In the genomic region with DNA sequence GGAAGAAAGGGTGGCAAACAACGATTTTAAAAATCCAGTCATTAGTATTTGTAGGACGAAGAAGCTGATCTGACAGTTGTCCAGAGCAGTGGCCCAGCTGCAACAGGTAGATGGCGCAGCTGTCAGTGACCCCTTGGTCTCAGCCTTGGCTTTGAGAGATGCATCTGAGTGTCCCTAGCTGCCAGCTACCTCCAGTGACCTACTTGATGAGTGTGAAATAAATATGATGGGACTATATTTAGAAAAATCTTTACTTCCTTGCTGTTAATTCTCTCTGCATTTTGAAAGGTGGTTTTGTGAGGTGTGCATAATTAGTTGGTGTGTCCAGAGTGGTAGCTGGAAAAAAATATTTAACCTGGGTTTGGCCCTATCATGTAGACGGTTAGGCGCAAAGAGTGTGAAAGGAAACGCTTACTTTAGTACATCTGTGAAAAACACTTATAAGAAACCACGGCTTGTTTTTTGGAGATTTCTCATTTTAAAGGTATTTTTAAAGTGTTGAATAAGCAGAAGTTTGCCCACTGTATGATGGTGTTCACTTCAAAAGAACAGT, we compare ENCODE assay signal across 8 cellular contexts. TPM values are rescaled to one million over a fixed set of nuclear protein-coding genes. Genes with fewer than 3 reads are reported as not detected.
A peak's percentile ranks its signal among the peaks of the same experiment; 100 is the strongest.
DNase-seq lines count a peak whose midpoint lies in the region; ATAC-seq and TF ChIP-seq lines count a peak whose summit lies in the region.

No MANE protein-coding gene starts in this region.

- H3K4me1 Mint-ChIP-seq in activated naive CD4-positive, alpha-beta T cell treated with anti-CD3 and anti-CD28 coated beads for 36 hours (ENCODE audit: low read depth): peaks cover 11% of the 10 kb centered on the region
- peaks cover 24% of the 10 kb centered on the region for H3K4me1 Mint-ChIP-seq in activated CD4-positive, alpha-beta memory T cell treated with anti-CD3 and anti-CD28 coated beads, Interleukin-2, amount 10 ng/mL, durations not matched to agents 7 days and 5 days

- H3K36me3 ChIP-seq in neutrophil: no peaks in the 10 kb centered on the region

- H3K9me3 ChIP-seq in neutrophil: no peaks in the 10 kb centered on the region

- POLR2A ChIA-PET in activated CD4-positive, alpha-beta memory T cell treated with anti-CD3 and anti-CD28 coated beads, Interleukin-2, amount 10 ng/mL, durations not matched to agents 7 days and 5 days (lab: Charles Lee): interaction anchor here (1.2 to 3.4 kb wide), 5 partner anchors 9 to 190 kb away, joined by 3 to 25 read pairs (median 17); a partner anchor contains a TSS

- H3K4me3 Mint-ChIP-seq in activated naive CD4-positive, alpha-beta T cell treated with anti-CD3 and anti-CD28 coated beads for 36 hours: peak overlapping the region; percentile 80
- H3K4me3 Mint-ChIP-seq in activated CD4-positive, alpha-beta memory T cell treated with anti-CD3 and anti-CD28 coated beads, Interleukin-2, amount 10 ng/mL, durations not matched to agents 7 days and 5 days: peak overlapping the region; percentile 82

- intact Hi-C loops in activated naive CD4-positive, alpha-beta T cell treated with anti-CD3 and anti-CD28 coated beads for 36 hours (cut with micrococcal nuclease): loop anchor here (1.0 to 2.0 kb wide), 3 partner anchors 25 to 60 kb away; a partner anchor contains a TSS
- intact Hi-C loops in head of caudate nucleus (cut with DNase I): loop anchor here (10.0 kb wide), 1 partner anchor 460 kb away; no protein-coding TSS in a partner anchor

- no peaks in the 10 kb centered on the region for H3K36me3 Mint-ChIP-seq in activated naive CD4-positive, alpha-beta T cell treated with anti-CD3 and anti-CD28 coated beads for 36 hours (ENCODE audit: low read depth)
- H3K36me3 Mint-ChIP-seq in activated CD4-positive, alpha-beta memory T cell treated with anti-CD3 and anti-CD28 coated beads, Interleukin-2, amount 10 ng/mL, durations not matched to agents 7 days and 5 days (ENCODE audit: low read depth): peaks cover 4% of the 10 kb centered on the region

- H3K27me3 ChIP-seq in neutrophil: no peaks in the 10 kb centered on the region

- no peaks in the 10 kb centered on the region for H3K9me3 Mint-ChIP-seq in activated naive CD4-positive, alpha-beta T cell treated with anti-CD3 and anti-CD28 coated beads for 36 hours
- no peaks in the 10 kb centered on the region for H3K9me3 Mint-ChIP-seq in activated CD4-positive, alpha-beta memory T cell treated with anti-CD3 and anti-CD28 coated beads, Interleukin-2, amount 10 ng/mL, durations not matched to agents 7 days and 5 days

- H3K4me1 ChIP-seq in neutrophil (ENCODE audit: control insufficient read depth in 1 of 2, insufficient read depth in 1 of 2, low read depth in 1 of 2, low read length in 1 of 2): peaks cover 37% of the 10 kb centered on the region in 2 experiments

- peak overlapping the region; percentile 94 for H3K27ac ChIP-seq in neutrophil

- CTCF ChIA-PET in activated naive CD4-positive, alpha-beta T cell treated with anti-CD3 and anti-CD28 coated beads for 36 hours (lab: Charles Lee): interaction anchor here (0.5 to 1.6 kb wide), 7 partner anchors 16 to 649 kb away, joined by 3 to 4 read pairs (median 3); no protein-coding TSS in a partner anchor
- CTCF ChIA-PET in activated CD4-positive, alpha-beta memory T cell treated with anti-CD3 and anti-CD28 coated beads, Interleukin-2, amount 10 ng/mL, durations not matched to agents 7 days and 5 days (lab: Charles Lee): interaction anchor here (0.5 to 2.4 kb wide), 8 partner anchors 11 to 167 kb away, joined by 3 to 10 read pairs (median 4); a partner anchor contains a TSS

- TF ChIP-seq CTCF in neutrophil (IDR thresholded peaks at IDR 0.05): no peak

- peaks cover 2% of the 10 kb centered on the region for H3K27me3 Mint-ChIP-seq in activated naive CD4-positive, alpha-beta T cell treated with anti-CD3 and anti-CD28 coated beads for 36 hours (ENCODE audit: low read depth)
- H3K27me3 Mint-ChIP-seq in activated CD4-positive, alpha-beta memory T cell treated with anti-CD3 and anti-CD28 coated beads, Interleukin-2, amount 10 ng/mL, durations not matched to agents 7 days and 5 days: peaks cover 4% of the 10 kb centered on the region

- H3K4me3 ChIP-seq in neutrophil (ENCODE audit: low read depth in 1 of 2, low read length in 1 of 2): peak overlapping the region; percentile 76 to 91

- ATAC-seq in HG02571 (IDR thresholded peaks at IDR 0.05; ENCODE audit: unreplicated experiment): peak; percentile 72

- peak overlapping the region; percentile 72 for H3K27ac Mint-ChIP-seq in activated naive CD4-positive, alpha-beta T cell treated with anti-CD3 and anti-CD28 coated beads for 36 hours
- peak overlapping the region; percentile 50 for H3K27ac Mint-ChIP-seq in activated CD4-positive, alpha-beta memory T cell treated with anti-CD3 and anti-CD28 coated beads, Interleukin-2, amount 10 ng/mL, durations not matched to agents 7 days and 5 days

- peak; percentile 42 for DNase-seq in activated naive CD4-positive, alpha-beta T cell treated with anti-CD3 and anti-CD28 coated beads for 36 hours
- no peak for DNase-seq in activated naive CD4-positive, alpha-beta T cell treated with anti-CD3 and anti-CD28 coated beads, Interleukin-2, amount 50 U/mL, for 16 hours
- DNase-seq in MV-4-11 (lab: John Stamatoyannopoulos, UW): peak; percentile 20
- peak; percentile 26 for DNase-seq in activated CD4-positive, alpha-beta memory T cell treated with anti-CD3 and anti-CD28 coated beads, Interleukin-2, amount 10 ng/mL, durations not matched to agents 7 days and 5 days
- DNase-seq in head of caudate nucleus: peak in 28 of 42 donors; percentile 43 to 85 (median 67)
- DNase-seq in AG08396 (ENCODE audit: low spot score): no peak

RNA-seq across cellular contexts. Expression of a gene that starts 1.0 kb away (rescaled TPM):
- total RNA-seq in activated naive CD4-positive, alpha-beta T cell treated with anti-CD3 and anti-CD28 coated beads for 36 hours: 1 to 10 TPM; 6.3 to 7.0 TPM
- 10 to 100 TPM; 10.6 to 11.9 TPM for total RNA-seq in activated CD4-positive, alpha-beta memory T cell treated with anti-CD3 and anti-CD28 coated beads, Interleukin-2, amount 10 ng/mL, durations not matched to agents 7 days and 5 days

RNA-seq across cellular contexts. Expression of a gene that starts 24.7 kb away (rescaled TPM):
- 10 to 100 TPM; 19.2 TPM for total RNA-seq in activated naive CD4-positive, alpha-beta T cell treated with anti-CD3 and anti-CD28 coated beads for 36 hours
- 10 to 100 TPM; 16.2 to 17.3 TPM for total RNA-seq in activated CD4-positive, alpha-beta memory T cell treated with anti-CD3 and anti-CD28 coated beads, Interleukin-2, amount 10 ng/mL, durations not matched to agents 7 days and 5 days

Comparison
In these comparisons a context has a peak if more than half of its experiments do, and no peak if none do; other contexts are left out.
1. DNase-seq: peak in activated naive CD4-positive, alpha-beta T cell treated with anti-CD3 and anti-CD28 coated beads for 36 hours (single experiment), MV-4-11 (single experiment), activated CD4-positive, alpha-beta memory T cell treated with anti-CD3 and anti-CD28 coated beads, Interleukin-2, amount 10 ng/mL, durations not matched to agents 7 days and 5 days (single experiment) and head of caudate nucleus (28 of 42); none in activated naive CD4-positive, alpha-beta T cell treated with anti-CD3 and anti-CD28 coated beads, Interleukin-2, amount 50 U/mL, for 16 hours (single experiment) and AG08396 (single experiment).